29 cellular contexts compared by ENCODE assay signal in the genomic region with DNA sequence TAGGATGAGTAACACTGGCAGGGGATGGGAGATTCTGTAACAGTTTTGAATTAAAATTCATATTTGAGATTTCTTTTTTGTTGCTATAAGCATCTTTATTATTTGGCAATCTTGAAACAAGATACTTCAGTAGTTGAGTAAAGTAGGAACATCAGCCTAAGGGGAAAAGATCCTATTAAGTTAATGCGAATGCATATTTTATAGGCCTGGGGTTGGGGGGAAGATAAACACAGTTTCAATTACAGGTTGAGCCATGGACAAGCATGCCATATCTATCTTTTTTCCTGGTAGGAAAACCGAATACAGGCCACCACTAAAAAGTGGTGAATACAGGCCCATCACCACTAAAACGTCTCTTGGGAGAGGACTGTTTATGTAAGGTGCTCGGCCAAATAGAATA. TPM values are rescaled to one million over a fixed set of nuclear protein-coding genes. Genes with fewer than 3 reads are reported as not detected.
DNase-seq lines count a peak whose midpoint lies in the region; ATAC-seq and TF ChIP-seq lines count a peak whose summit lies in the region.
"Had no signal": no experiment of that assay in that cellular context is flagged by ENCODE, and none has a peak within 500 bp of the region (broad histone marks: within the 10 kb centered on the region; RNA-seq: fewer than 3 reads in every experiment).

No MANE protein-coding gene starts in this region.

- no peak for ATAC-seq in activated CD4-positive, alpha-beta T cell treated with anti-CD3 and anti-CD28 coated beads for 36 hours
- ATAC-seq in CD4-positive, alpha-beta T cell (ENCODE audit: poor library complexity) = no peak
- no peak for ATAC-seq in naive thymus-derived CD4-positive, alpha-beta T cell
- no peak for ATAC-seq in GM19452 (IDR thresholded peaks at IDR 0.05; ENCODE audit: unreplicated experiment)
- ATAC-seq: esophagus mucosa, foreskin keratinocyte, heart left ventricle had no signal

- intact Hi-C loops in activated CD4-positive, alpha-beta T cell treated with anti-CD3 and anti-CD28 coated beads for 36 hours (cut with DNase I, micrococcal nuclease) = loop anchor here (2.0 to 5.0 kb wide), 3 partner anchors 34 to 261 kb away; partner anchors contain the start of gene SMAP2 (in 2 of the 2)
- intact Hi-C loops in CD4-positive, alpha-beta T cell (cut with DNase I, micrococcal nuclease) = loop anchor here (1.0 to 5.0 kb wide), 6 partner anchors 34 to 261 kb away; partner anchors contain the start of gene SMAP2 (in 2 of the 2)
- intact Hi-C loops in activated T-helper 1 cell treated with anti-CD3 and anti-CD28 coated beads, Interleukin-12 subunit alpha, Interleukin-12 subunit beta, Interleukin-2, Interleukin-4 antibody, amounts not matched to agents 30 ng/mL and 10 ng/mL and 1 ng/mL, durations not matched to agents 14 hours and 24 hours and 36 hours (cut with micrococcal nuclease) = loop anchor here (2.0 to 5.0 kb wide), 4 partner anchors 34 to 327 kb away; partner anchors contain the start of genes COL9A2, SMAP2 and ZMPSTE24
- intact Hi-C loops in naive thymus-derived CD4-positive, alpha-beta T cell (cut with micrococcal nuclease) = loop anchor here (2.0 to 10.0 kb wide), 3 partner anchors 34 to 331 kb away; partner anchors contain the start of genes SMAP2 (in 1 of the 2) and ZMPSTE24 (in 1 of the 2)

- no peaks in the 10 kb centered on the region for H3K9me3 ChIP-seq in CD4-positive, alpha-beta T cell (ENCODE audit: control insufficient read depth, low read length)
- H3K9me3 ChIP-seq in naive thymus-derived CD4-positive, alpha-beta T cell (ENCODE audit: control insufficient read depth in 2 of 3, low read length in 3 of 3) = no peaks in the 10 kb centered on the region
- H3K9me3 ChIP-seq: heart left ventricle, ovary, SK-N-SH had no signal

- H3K9me3 Mint-ChIP-seq in activated CD4-positive, alpha-beta T cell treated with anti-CD3 and anti-CD28 coated beads for 36 hours (ENCODE audit: low read depth) = no peaks in the 10 kb centered on the region
- no peaks in the 10 kb centered on the region for H3K9me3 Mint-ChIP-seq in CD4-positive, alpha-beta T cell
- H3K9me3 Mint-ChIP-seq in activated T-helper 1 cell treated with anti-CD3 and anti-CD28 coated beads, Interleukin-12 subunit alpha, Interleukin-12 subunit beta, Interleukin-2, Interleukin-4 antibody, amounts not matched to agents 30 ng/mL and 10 ng/mL and 1 ng/mL, durations not matched to agents 14 hours and 24 hours and 36 hours = no peaks in the 10 kb centered on the region
- H3K9me3 Mint-ChIP-seq in naive thymus-derived CD4-positive, alpha-beta T cell = no peaks in the 10 kb centered on the region
- H3K9me3 Mint-ChIP-seq: endodermal cell, HFFc6, nephron had no signal

- H3K4me1 ChIP-seq in naive thymus-derived CD4-positive, alpha-beta T cell (ENCODE audit: control insufficient read depth in 2 of 2, insufficient read depth in 2 of 2, low read length in 2 of 2) = peaks cover 31 to 43% of the 10 kb centered on the region in 2 donors
- H3K4me1 ChIP-seq: foreskin keratinocyte had no signal

- H3K4me1 Mint-ChIP-seq in activated CD4-positive, alpha-beta T cell treated with anti-CD3 and anti-CD28 coated beads for 36 hours = peaks cover 55% of the 10 kb centered on the region
- H3K4me1 Mint-ChIP-seq in CD4-positive, alpha-beta T cell (ENCODE audit: low read depth) = peaks cover 61% of the 10 kb centered on the region
- H3K4me1 Mint-ChIP-seq in activated T-helper 1 cell treated with anti-CD3 and anti-CD28 coated beads, Interleukin-12 subunit alpha, Interleukin-12 subunit beta, Interleukin-2, Interleukin-4 antibody, amounts not matched to agents 30 ng/mL and 10 ng/mL and 1 ng/mL, durations not matched to agents 14 hours and 24 hours and 36 hours (ENCODE audit: low read depth) = peaks cover 72% of the 10 kb centered on the region
- peaks cover 35 to 88% (median 73%) of the 10 kb centered on the region in 7 donors for H3K4me1 Mint-ChIP-seq in naive thymus-derived CD4-positive, alpha-beta T cell
- H3K4me1 Mint-ChIP-seq: nephron had no signal

- no peaks in the 10 kb centered on the region for H3K27me3 ChIP-seq in CD4-positive, alpha-beta T cell (ENCODE audit: control insufficient read depth, insufficient read depth, low read length)
- no peaks in the 10 kb centered on the region for H3K27me3 ChIP-seq in naive thymus-derived CD4-positive, alpha-beta T cell (ENCODE audit: control insufficient read depth in 2 of 2, insufficient read depth in 2 of 2, low read length in 2 of 2)
- H3K27me3 ChIP-seq: foreskin keratinocyte, heart left ventricle, ovary had no signal

- DNase-seq in activated CD4-positive, alpha-beta T cell treated with anti-CD3 and anti-CD28 coated beads for 36 hours = no peak
- no peak for DNase-seq in activated CD4-positive, alpha-beta T cell treated with anti-CD3 and anti-CD28 coated beads, Interleukin-2, amount 50 U/mL, for 4 hours
- DNase-seq in CD4-positive, alpha-beta T cell = no peak
- DNase-seq in activated T-helper 1 cell treated with anti-CD3 and anti-CD28 coated beads, Interleukin-12 subunit alpha, Interleukin-12 subunit beta, Interleukin-2, Interleukin-4 antibody, amounts not matched to agents 30 ng/mL and 10 ng/mL and 1 ng/mL, durations not matched to agents 14 hours and 24 hours and 36 hours (ENCODE audit: low spot score) = no peak
- no peak for DNase-seq in naive thymus-derived CD4-positive, alpha-beta T cell
- DNase-seq in NCI-H1930 (lab: John Stamatoyannopoulos, UW) = no peak
- no peak for DNase-seq in superior temporal gyrus (ENCODE audit: extremely low spot score)
- DNase-seq: 8988T; activated CD4-positive, alpha-beta T cell treated with anti-CD3 and anti-CD28 coated beads, Interleukin-2, amount 50 U/mL, for 48 hours; activated naive CD4-positive, alpha-beta T cell; DMS153; endodermal cell; foreskin keratinocyte; GM23248; heart left ventricle; HFFc6; Kasumi-1; MV-4-11; NCI-H146; ovary; retina; SK-N-SH had no signal

- CTCF ChIA-PET in activated CD4-positive, alpha-beta T cell treated with anti-CD3 and anti-CD28 coated beads for 36 hours (lab: Charles Lee) = interaction anchor here (0.7 to 9.9 kb wide), 12 partner anchors 11 to 307 kb away, joined by 3 to 151 read pairs (median 10); no protein-coding TSS in a partner anchor
- CTCF ChIA-PET in CD4-positive, alpha-beta T cell (lab: Charles Lee) = interaction anchor here (1.1 to 3.9 kb wide), 10 partner anchors 14 to 223 kb away, joined by 3 to 53 read pairs (median 16); partner anchors contain the start of gene SMAP2
- CTCF ChIA-PET in naive thymus-derived CD4-positive, alpha-beta T cell (lab: Charles Lee) = interaction anchor here (0.6 to 3.8 kb wide), 17 partner anchors 12 to 262 kb away, joined by 3 to 40 read pairs (median 10); partner anchors contain the start of genes COL9A2 and SMAP2

- H3K27ac ChIP-seq in CD4-positive, alpha-beta T cell (ENCODE audit: low read depth, low read length) = no peak overlapping the region
- peak overlapping the region; percentile 92 for H3K27ac ChIP-seq in naive thymus-derived CD4-positive, alpha-beta T cell (ENCODE audit: low read depth, low read length)
- H3K27ac ChIP-seq: foreskin keratinocyte, GM23248, heart left ventricle, HL-60, ovary, RWPE1, VCaP had no signal

- peaks cover 62% of the 10 kb centered on the region for H3K36me3 Mint-ChIP-seq in activated CD4-positive, alpha-beta T cell treated with anti-CD3 and anti-CD28 coated beads for 36 hours (ENCODE audit: low read depth)
- peaks cover 69% of the 10 kb centered on the region for H3K36me3 Mint-ChIP-seq in CD4-positive, alpha-beta T cell (ENCODE audit: low read depth)
- peaks cover 46% of the 10 kb centered on the region for H3K36me3 Mint-ChIP-seq in activated T-helper 1 cell treated with anti-CD3 and anti-CD28 coated beads, Interleukin-12 subunit alpha, Interleukin-12 subunit beta, Interleukin-2, Interleukin-4 antibody, amounts not matched to agents 30 ng/mL and 10 ng/mL and 1 ng/mL, durations not matched to agents 14 hours and 24 hours and 36 hours (ENCODE audit: low read depth)
- peaks cover 10 to 44% (median 18%) of the 10 kb centered on the region in 5 donors for H3K36me3 Mint-ChIP-seq in naive thymus-derived CD4-positive, alpha-beta T cell

- TF ChIP-seq CTCF in CD4-positive, alpha-beta T cell (IDR thresholded peaks at IDR 0.05) = no peak

- H3K4me3 Mint-ChIP-seq in activated CD4-positive, alpha-beta T cell treated with anti-CD3 and anti-CD28 coated beads for 36 hours = no peak overlapping the region
- H3K4me3 Mint-ChIP-seq in CD4-positive, alpha-beta T cell = no peak overlapping the region
- H3K4me3 Mint-ChIP-seq in activated T-helper 1 cell treated with anti-CD3 and anti-CD28 coated beads, Interleukin-12 subunit alpha, Interleukin-12 subunit beta, Interleukin-2, Interleukin-4 antibody, amounts not matched to agents 30 ng/mL and 10 ng/mL and 1 ng/mL, durations not matched to agents 14 hours and 24 hours and 36 hours = no peak overlapping the region
- H3K4me3 Mint-ChIP-seq in naive thymus-derived CD4-positive, alpha-beta T cell = peak overlapping the region in 4 of 10 donors; percentile 11 to 74 (median 28)
- H3K4me3 Mint-ChIP-seq: endodermal cell, HFFc6, nephron had no signal

- H3K36me3 ChIP-seq in naive thymus-derived CD4-positive, alpha-beta T cell (ENCODE audit: control insufficient read depth in 2 of 3, insufficient read depth in 3 of 3, low read length in 3 of 3) = peaks cover 5 to 33% (median 16%) of the 10 kb centered on the region in 3 experiments
- H3K36me3 ChIP-seq: ovary had no signal

- H3K27me3 Mint-ChIP-seq in activated CD4-positive, alpha-beta T cell treated with anti-CD3 and anti-CD28 coated beads for 36 hours = no peaks in the 10 kb centered on the region
- no peaks in the 10 kb centered on the region for H3K27me3 Mint-ChIP-seq in CD4-positive, alpha-beta T cell
- H3K27me3 Mint-ChIP-seq in activated T-helper 1 cell treated with anti-CD3 and anti-CD28 coated beads, Interleukin-12 subunit alpha, Interleukin-12 subunit beta, Interleukin-2, Interleukin-4 antibody, amounts not matched to agents 30 ng/mL and 10 ng/mL and 1 ng/mL, durations not matched to agents 14 hours and 24 hours and 36 hours (ENCODE audit: insufficient read depth) = no peaks in the 10 kb centered on the region
- H3K27me3 Mint-ChIP-seq in naive thymus-derived CD4-positive, alpha-beta T cell = no peaks in the 10 kb centered on the region

- H3K4me3 ChIP-seq in naive thymus-derived CD4-positive, alpha-beta T cell (ENCODE audit: low read length) = no peak overlapping the region
- H3K4me3 ChIP-seq: GM23248, heart left ventricle, ovary, smooth muscle cell had no signal

- H3K27ac Mint-ChIP-seq in activated CD4-positive, alpha-beta T cell treated with anti-CD3 and anti-CD28 coated beads for 36 hours = peak overlapping the region; percentile 65
- peak overlapping the region; percentile 86 for H3K27ac Mint-ChIP-seq in CD4-positive, alpha-beta T cell
- H3K27ac Mint-ChIP-seq in activated T-helper 1 cell treated with anti-CD3 and anti-CD28 coated beads, Interleukin-12 subunit alpha, Interleukin-12 subunit beta, Interleukin-2, Interleukin-4 antibody, amounts not matched to agents 30 ng/mL and 10 ng/mL and 1 ng/mL, durations not matched to agents 14 hours and 24 hours and 36 hours = peak overlapping the region; percentile 13
- H3K27ac Mint-ChIP-seq in naive thymus-derived CD4-positive, alpha-beta T cell = peak overlapping the region in 8 of 9 donors; percentile 51 to 98 (median 91)
- H3K27ac Mint-ChIP-seq: endodermal cell, HFFc6, nephron had no signal

- POLR2A ChIA-PET in activated CD4-positive, alpha-beta T cell treated with anti-CD3 and anti-CD28 coated beads for 36 hours (lab: Charles Lee) = no interaction called here
- POLR2A ChIA-PET in CD4-positive, alpha-beta T cell (lab: Charles Lee) = interaction anchor here (1.1 to 3.5 kb wide), 5 partner anchors 17 to 253 kb away, joined by 3 to 35 read pairs (median 19); partner anchors contain the start of genes SMAP2 and ZMPSTE24
- POLR2A ChIA-PET in naive thymus-derived CD4-positive, alpha-beta T cell (lab: Charles Lee) = interaction anchor here (0.6 to 8.9 kb wide), 4 partner anchors 20 to 61 kb away, joined by 4 to 168 read pairs (median 12); partner anchors contain the start of gene SMAP2

RNA-seq across cellular contexts. Expression of gene SMAP2, which starts 32.3 kb away (rescaled TPM):
- total RNA-seq in activated CD4-positive, alpha-beta T cell treated with anti-CD3 and anti-CD28 coated beads for 36 hours = 100 to 1,000 TPM; 241 to 258 TPM
- total RNA-seq in CD4-positive, alpha-beta T cell = 100 to 1,000 TPM; 214 to 216 TPM
- total RNA-seq in activated T-helper 1 cell treated with anti-CD3 and anti-CD28 coated beads, Interleukin-12 subunit alpha, Interleukin-12 subunit beta, Interleukin-2, Interleukin-4 antibody, amounts not matched to agents 30 ng/mL and 10 ng/mL and 1 ng/mL, durations not matched to agents 14 hours and 24 hours and 36 hours = 196 and 201 TPM in 2 replicates
- 100 to 1,000 TPM; 144 to 210 (median 187) TPM for total RNA-seq in naive thymus-derived CD4-positive, alpha-beta T cell
- polyA plus RNA-seq in naive thymus-derived CD4-positive, alpha-beta T cell = 100 to 1,000 TPM; 226 to 542 TPM

RNA-seq across cellular contexts. Expression of gene ZFP69B, which starts 44.5 kb away (rescaled TPM):
- 1 to 10 TPM; 4.6 to 5.3 TPM for total RNA-seq in activated CD4-positive, alpha-beta T cell treated with anti-CD3 and anti-CD28 coated beads for 36 hours
- total RNA-seq in CD4-positive, alpha-beta T cell = 1 to 10 TPM; 1.8 to 2.4 TPM
- 5.1 and 5.8 TPM in 2 replicates for total RNA-seq in activated T-helper 1 cell treated with anti-CD3 and anti-CD28 coated beads, Interleukin-12 subunit alpha, Interleukin-12 subunit beta, Interleukin-2, Interleukin-4 antibody, amounts not matched to agents 30 ng/mL and 10 ng/mL and 1 ng/mL, durations not matched to agents 14 hours and 24 hours and 36 hours
- total RNA-seq in naive thymus-derived CD4-positive, alpha-beta T cell = 1 to 10 TPM; 2.2 to 8.3 (median 5.3) TPM
- polyA plus RNA-seq in naive thymus-derived CD4-positive, alpha-beta T cell = 1 to 10 TPM; 3.0 to 3.6 TPM

Comparison
In these comparisons a context has a peak if more than half of its experiments do, and no peak if none do; other contexts are left out.
1. H3K27ac Mint-ChIP-seq: peak in every context shown above with its lines; median percentile 91 in naive thymus-derived CD4-positive, alpha-beta T cell; 86 in CD4-positive, alpha-beta T cell; 65 in activated CD4-positive, alpha-beta T cell treated with anti-CD3 and anti-CD28 coated beads for 36 hours; 13 in activated T-helper 1 cell treated with anti-CD3 and anti-CD28 coated beads, Interleukin-12 subunit alpha, Interleukin-12 subunit beta, Interleukin-2, Interleukin-4 antibody, amounts not matched to agents 30 ng/mL and 10 ng/mL and 1 ng/mL, durations not matched to agents 14 hours and 24 hours and 36 hours.